In the genomic region with DNA sequence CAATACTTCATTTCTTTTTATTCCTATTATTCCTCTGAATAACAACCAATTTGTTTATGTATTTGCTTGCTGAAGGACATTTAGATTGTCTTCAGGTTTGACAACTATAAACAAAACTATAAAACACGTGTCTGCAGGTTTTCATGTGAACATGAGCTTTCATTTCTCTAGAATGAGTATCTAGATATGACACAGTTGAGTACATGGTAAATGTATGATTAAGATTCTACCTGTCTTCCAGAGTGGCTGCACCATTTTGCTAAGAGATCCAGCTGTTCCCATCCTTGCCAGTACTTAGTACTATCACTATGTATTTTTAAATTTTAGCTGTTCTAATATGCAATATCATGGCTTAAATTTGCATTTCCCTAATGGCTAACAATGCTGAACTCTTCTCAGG, we compare ENCODE assay signal across 20 cellular contexts.
"Had no signal": no experiment of that assay in that cellular context is flagged by ENCODE, and none has a peak within 500 bp of the region (broad histone marks: within the 10 kb centered on the region; RNA-seq: fewer than 3 reads in every experiment).

No MANE protein-coding gene starts in this region.

- H3K27me3 Mint-ChIP-seq: dendritic cell treated with granulocyte-macrophage colony-stimulating factor and Interleukin-4, amounts not matched to agents 40 ng/mL and 50 ng/mL, for 4 days; effector memory CD8-positive, alpha-beta T cell; naive B cell; stimulated activated naive B cell treated with anti-CD40 and anti-IgM and Interleukin-4, amounts not matched to agents 10 μg/mL and 1 μg/mL and 100 μg/mL, for 72 hours had no signal

- DNase-seq: effector memory CD8-positive, alpha-beta T cell; gastrocnemius medialis; heart right ventricle; hypothalamus; kidney glomerular epithelial cell; mesendoderm; naive B cell; spleen; stimulated activated CD4-positive, alpha-beta T cell treated with anti-CD3 and anti-CD28 coated beads, Interleukin-15, amount 100 ng/mL, for 24 hours; stimulated activated CD4-positive, alpha-beta T cell treated with anti-CD3 and anti-CD28 coated beads, Interleukin-1b, Interleukin-23, amount 100 ng/mL, for 48 hours; stimulated activated CD4-positive, alpha-beta T cell treated with anti-CD3 and anti-CD28 coated beads, Interleukin-4, amount 100 ng/mL, for 24 hours; stimulated activated naive B cell treated with anti-CD40 and anti-IgM and Interleukin-4, amounts not matched to agents 10 μg/mL and 1 μg/mL and 100 μg/mL, for 72 hours; stomach; substantia nigra; transverse colon had no signal

- ATAC-seq: effector memory CD8-positive, alpha-beta T cell; gastrocnemius medialis; heart right ventricle; sciatic nerve; stimulated activated naive B cell treated with anti-CD40 and anti-IgM and Interleukin-4, amounts not matched to agents 10 μg/mL and 1 μg/mL and 100 μg/mL, for 72 hours had no signal

- H3K9me3 Mint-ChIP-seq: effector memory CD8-positive, alpha-beta T cell had no signal

- H3K4me3 Mint-ChIP-seq: dendritic cell treated with granulocyte-macrophage colony-stimulating factor and Interleukin-4, amounts not matched to agents 40 ng/mL and 50 ng/mL, for 4 days; effector memory CD8-positive, alpha-beta T cell; naive B cell; nephron; stimulated activated naive B cell treated with anti-CD40 and anti-IgM and Interleukin-4, amounts not matched to agents 10 μg/mL and 1 μg/mL and 100 μg/mL, for 72 hours had no signal

- H3K27ac Mint-ChIP-seq: dendritic cell treated with granulocyte-macrophage colony-stimulating factor and Interleukin-4, amounts not matched to agents 40 ng/mL and 50 ng/mL, for 4 days; effector memory CD8-positive, alpha-beta T cell; nephron; stimulated activated naive B cell treated with anti-CD40 and anti-IgM and Interleukin-4, amounts not matched to agents 10 μg/mL and 1 μg/mL and 100 μg/mL, for 72 hours had no signal

- H3K4me3 ChIP-seq: esophagus muscularis mucosa, gastrocnemius medialis, heart right ventricle, spleen, stomach, thoracic aorta, transverse colon had no signal
